Comparison of ENCODE assay signal across 1 cellular context in genomic region chr10:114391599-114391998, GRCh38.
TF ChIP-seq lines count a peak whose summit lies in the region.

No MANE protein-coding gene starts in this region.

TF ChIP-seq in H1, 55 proteins besides CTCF, POLR2A, EP300 and RAD21:
- TF ChIP-seq TAF7 (optimal IDR thresholded peaks at IDR 0.05; ENCODE audit: borderline replicate concordance, low read depth, low read length) (no peak), RBBP5 (IDR thresholded peaks at IDR 0.05; ENCODE audit: borderline replicate concordance, low read depth, low read length) (no peak), RNF2 (IDR thresholded peaks at IDR 0.05; ENCODE audit: borderline replicate concordance, low read depth, low read length, missing control alignments, poor library complexity, severe bottlenecking) (no peak), HDAC2 (IDR thresholded peaks at IDR 0.05; ENCODE audit: borderline replicate concordance in 1 of 2, low read depth in 2 of 2, low read length in 2 of 2) (no peak), SUZ12 (IDR thresholded peaks at IDR 0.05; ENCODE audit: low read length) (no peak), JUND (IDR thresholded peaks at IDR 0.05; ENCODE audit: low read length) (no peak), YY1 (IDR thresholded peaks at IDR 0.05; ENCODE audit: low read depth, low read length) (no peak), SP1 (IDR thresholded peaks at IDR 0.05; ENCODE audit: low read depth, low read length) (no peak), SIX5 (IDR thresholded peaks at IDR 0.05; ENCODE audit: low read depth, low read length) (no peak), JUN (IDR thresholded peaks at IDR 0.05; ENCODE audit: low read depth, low read length) (no peak), RFX5 (IDR thresholded peaks at IDR 0.05; ENCODE audit: borderline replicate concordance, low read depth, low read length) (no peak), TEAD4 (IDR thresholded peaks at IDR 0.05; ENCODE audit: low read depth, low read length) (no peak), TAF1 (IDR thresholded peaks at IDR 0.05; ENCODE audit: low read depth, low read length) (no peak), PHF8 (conservative IDR thresholded peaks at IDR 0.05; ENCODE audit: low read depth, low read length) (no peak), SIN3A (conservative IDR thresholded peaks at IDR 0.05 in 1 of 2, IDR thresholded peaks at IDR 0.05 in 1 of 2; ENCODE audit: low read depth in 1 of 2, low read length in 2 of 2) (no peak), MAFK (IDR thresholded peaks at IDR 0.05; ENCODE audit: low read depth, low read length) (no peak), ASH2L (IDR thresholded peaks at IDR 0.05; ENCODE audit: low read length) (no peak)
- TF ChIP-seq, protein P1, sequence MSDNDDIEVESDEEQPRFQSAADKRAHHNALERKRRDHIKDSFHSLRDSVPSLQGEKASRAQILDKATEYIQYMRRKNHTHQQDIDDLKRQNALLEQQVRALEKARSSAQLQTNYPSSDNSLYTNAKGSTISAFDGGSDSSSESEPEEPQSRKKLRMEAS (IDR thresholded peaks at IDR 0.05), result no peak
TF ChIP-seq in H1: peak in this region for 0.
